In genomic region chr12:32679091-32679909, GRCh38 we compare ENCODE assay signal across 1 cellular context.
TF ChIP-seq lines count a peak whose summit lies in the region.

Gene DNM1L (plus strand): TSS chr12:32679301. CDS start chr12:32679364, 63 bp downstream.

TF ChIP-seq in K562, 482 proteins besides CTCF, POLR2A, EP300 and RAD21 (continued from another document and continues in another):
- TF ChIP-seq HOMEZ (CRISPR knock-in tag; IDR thresholded peaks at IDR 0.05) (no peak), ATF1 (CRISPR knock-in tag; IDR thresholded peaks at IDR 0.05) (no peak), ATF1 (tag; IDR thresholded peaks at IDR 0.05) (peak; percentile 72), ZKSCAN1 (IDR thresholded peaks at IDR 0.05; ENCODE audit: low read depth, low read length) (no peak), PCBP1 (IDR thresholded peaks at IDR 0.05; ENCODE audit: low read depth, low read length, poor library complexity, severe bottlenecking) (peak; percentile 71), DNMT1 (IDR thresholded peaks at IDR 0.05) (no peak), CC2D1A (IDR thresholded peaks at IDR 0.05) (no peak), BHLHE40 (IDR thresholded peaks at IDR 0.05; ENCODE audit: low read length) (peak; percentile 4; the same call in 1 of the 2 replicates), BACH1 (tag; IDR thresholded peaks at IDR 0.05) (no peak), SIN3B (IDR thresholded peaks at IDR 0.05; ENCODE audit: low read depth) (peak; percentile 61; the same call in 1 of the 2 replicates), ZNF780A (CRISPR knock-in tag; IDR thresholded peaks at IDR 0.05) (no peak), OTX1 (CRISPR knock-in tag; IDR thresholded peaks at IDR 0.05) (no peak), ZFP30 (CRISPR knock-in tag; IDR thresholded peaks at IDR 0.05; ENCODE audit: borderline replicate concordance) (no peak), NEUROD1 (IDR thresholded peaks at IDR 0.05; ENCODE audit: borderline replicate concordance, low read depth, low read length, partially characterized antibody) (no peak), E4F1 (CRISPR knock-in tag; IDR thresholded peaks at IDR 0.05; ENCODE audit: borderline replicate concordance) (no peak), KLF10 (CRISPR knock-in tag; IDR thresholded peaks at IDR 0.05) (no peak), ZNF143 (CRISPR knock-in tag; IDR thresholded peaks at IDR 0.05) (peak; percentile 98), NCOA1 (IDR thresholded peaks at IDR 0.05; ENCODE audit: low read depth) (no peak), RBM17 (IDR thresholded peaks at IDR 0.05; ENCODE audit: borderline replicate concordance, low read depth, low read length) (no peak), NCOA4 (IDR thresholded peaks at IDR 0.05; ENCODE audit: partially characterized antibody) (no peak), ZKSCAN3 (CRISPR knock-in tag; IDR thresholded peaks at IDR 0.05) (no peak), NKRF (IDR thresholded peaks at IDR 0.05; ENCODE audit: borderline replicate concordance) (peak; percentile 34; the same call in 1 of the 2 replicates), SMC3 (conservative IDR thresholded peaks at IDR 0.05; ENCODE audit: insufficient read depth, low read depth, low read length) (no peak), CHCHD3 (CRISPR knock-in tag; IDR thresholded peaks at IDR 0.05) (peak; percentile 71; the same call in 1 of the 2 replicates), XRCC5 (IDR thresholded peaks at IDR 0.05; ENCODE audit: low read depth, low read length) (0 out of 2 replicates have a peak, but pooled peaks have one; percentile 49), LCOR (CRISPR knock-in tag; IDR thresholded peaks at IDR 0.05) (0 out of 2 replicates have a peak, but pooled peaks have one; percentile 26), IRF1 (CRISPR knock-in tag; IDR thresholded peaks at IDR 0.05; ENCODE audit: borderline replicate concordance) (no peak), RNF2 (IDR thresholded peaks at IDR 0.05) (no peak), MEF2D (tag; conservative IDR thresholded peaks at IDR 0.05; ENCODE audit: low read depth) (no peak), USF2 (CRISPR knock-in tag; IDR thresholded peaks at IDR 0.05) (no peak), ZNF146 (CRISPR knock-in tag; IDR thresholded peaks at IDR 0.05; ENCODE audit: unreplicated experiment) (no peak), ZNF639 (CRISPR knock-in tag; conservative IDR thresholded peaks at IDR 0.05 in 1 of 2, IDR thresholded peaks at IDR 0.05 in 1 of 2) (peak in 1 of 2 experiments; percentile 78; a peak in 2 of 4 replicates), ZNF165 (CRISPR knock-in tag; IDR thresholded peaks at IDR 0.05; ENCODE audit: borderline replicate concordance) (no peak), PREB (CRISPR knock-in tag; IDR thresholded peaks at IDR 0.05) (no peak), GATA2 (CRISPR knock-in tag; IDR thresholded peaks at IDR 0.05) (no peak), NR2C1 (IDR thresholded peaks at IDR 0.05) (no peak), NR2C1 (tag; IDR thresholded peaks at IDR 0.05) (peak; percentile 61; the same call in 1 of the 2 replicates), MTA1 (IDR thresholded peaks at IDR 0.05; ENCODE audit: borderline replicate concordance) (no peak), ZNF354B (CRISPR knock-in tag; IDR thresholded peaks at IDR 0.05) (no peak), ZNF75A (CRISPR knock-in tag; IDR thresholded peaks at IDR 0.05) (no peak), ZBTB26 (CRISPR knock-in tag; IDR thresholded peaks at IDR 0.05) (no peak), GABPA (tag; conservative IDR thresholded peaks at IDR 0.05; ENCODE audit: low read depth) (peak; percentile 51), SNIP1 (IDR thresholded peaks at IDR 0.05; ENCODE audit: low read depth) (no peak; the same call in 1 of the 2 replicates), CEBPZ (IDR thresholded peaks at IDR 0.05; ENCODE audit: borderline replicate concordance, low read depth, low read length) (no peak), TRIM28 (IDR thresholded peaks at IDR 0.05) (no peak), PML (IDR thresholded peaks at IDR 0.05; ENCODE audit: low read length) (no peak; the same call in 1 of the 2 replicates), SIRT6 (IDR thresholded peaks at IDR 0.05; ENCODE audit: low read depth, low read length) (no peak), FOS (IDR thresholded peaks at IDR 0.05; ENCODE audit: extremely low read depth, insufficient read length) (no peak), CBFA2T3 (IDR thresholded peaks at IDR 0.05) (no peak), FOXJ3 (CRISPR knock-in tag; IDR thresholded peaks at IDR 0.05) (no peak), ZNF551 (CRISPR knock-in tag; IDR thresholded peaks at IDR 0.05) (no peak), FOXM1 (IDR thresholded peaks at IDR 0.05; ENCODE audit: low read depth) (no peak), FOXM1 (CRISPR knock-in tag; IDR thresholded peaks at IDR 0.05; ENCODE audit: low read depth) (no peak), MITF (IDR thresholded peaks at IDR 0.05) (no peak), BDP1 (IDR thresholded peaks at IDR 0.05; ENCODE audit: insufficient read depth, insufficient read length) (no peak)
